10 cellular contexts compared by ENCODE assay signal in the genomic region with DNA sequence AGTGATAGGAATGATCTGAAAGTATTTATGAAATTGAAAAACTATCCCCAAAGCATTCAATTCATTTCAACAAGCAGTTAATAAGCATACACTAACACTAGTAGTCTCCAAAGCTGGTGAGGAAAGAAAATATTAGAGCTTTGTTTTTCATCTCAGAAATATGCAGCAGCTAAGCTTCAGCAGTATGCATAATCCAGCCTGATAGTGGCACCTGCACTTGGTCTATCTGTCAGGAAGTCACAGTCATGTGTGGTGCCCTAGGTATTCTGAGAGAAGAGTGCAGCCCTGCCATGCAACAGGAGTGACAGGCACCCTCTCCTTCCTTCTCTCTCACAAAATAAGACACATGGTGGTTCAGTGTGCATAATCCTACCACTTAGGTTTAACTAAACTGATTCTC.
"Had no signal": no experiment of that assay in that cellular context is flagged by ENCODE, and none has a peak within 500 bp of the region (broad histone marks: within the 10 kb centered on the region; RNA-seq: fewer than 3 reads in every experiment).

No MANE protein-coding gene starts in this region.

- ATAC-seq: HCT116, HepG2, K562 had no signal

- H3K9me3 ChIP-seq: HAP-1 had no signal

- H3K36me3 ChIP-seq: HAP-1 had no signal

- H3K4me3 ChIP-seq: GM23248, HAP-1, K562 had no signal

- H3K27ac ChIP-seq: GM23248, HL-60, KMS-11 had no signal

- H3K9ac ChIP-seq: GM23248, KMS-11 had no signal

- H3K4me1 ChIP-seq: HAP-1 had no signal

- H3K4me2 ChIP-seq: KMS-11 had no signal

- DNase-seq: GM23248, GOT3, H7, HFFc6 had no signal

- H2AFZ ChIP-seq: GM23248 had no signal
